9 cellular contexts compared by ENCODE assay signal in the genomic region with DNA sequence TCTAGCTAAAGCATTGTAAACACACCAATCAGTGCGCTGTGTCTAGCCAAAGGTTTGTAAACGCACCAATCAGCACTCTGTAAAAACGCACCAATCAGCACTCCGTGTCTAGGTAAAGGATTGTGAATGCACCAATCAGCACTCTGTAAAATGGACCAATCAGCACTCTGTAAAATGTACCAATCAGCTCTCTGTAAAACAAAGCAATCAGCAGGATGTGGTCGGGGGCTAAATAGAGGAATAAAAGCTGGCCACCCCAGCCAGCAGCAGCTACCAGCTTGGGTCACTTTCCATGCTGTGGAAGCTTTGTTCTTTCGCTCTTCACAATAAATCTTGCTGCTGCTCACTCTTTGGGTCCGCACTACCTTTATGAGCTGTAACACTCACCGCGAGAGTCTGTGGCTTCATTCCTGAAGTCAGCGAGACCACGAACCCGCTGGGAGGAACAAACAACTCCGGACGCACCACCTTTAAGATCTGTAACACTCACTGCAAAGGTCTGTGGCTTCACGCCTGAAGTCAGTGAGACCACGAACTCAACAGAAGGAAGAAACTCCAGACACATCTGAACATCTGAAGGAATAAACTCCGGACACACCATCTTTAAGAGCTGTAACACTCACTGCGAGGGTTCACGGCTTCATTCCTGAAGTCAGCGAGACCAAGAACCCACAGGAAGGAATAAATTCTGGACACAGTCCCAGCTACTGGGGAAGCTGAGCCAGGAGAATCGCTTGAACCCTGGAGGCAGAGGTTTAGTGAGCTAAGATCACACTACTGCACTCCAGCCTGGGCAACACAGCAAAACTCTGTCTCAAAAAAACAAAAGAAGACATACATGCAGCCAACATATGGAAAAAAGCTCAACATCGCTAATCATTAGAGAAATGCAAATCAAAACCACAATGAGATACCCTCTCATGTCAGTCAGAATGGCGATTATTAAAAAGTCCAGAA. TPM values are rescaled to one million over a fixed set of nuclear protein-coding genes. Genes with fewer than 3 reads are reported as not detected.
DNase-seq lines count a peak whose midpoint lies in the region; ATAC-seq and TF ChIP-seq lines count a peak whose summit lies in the region.
"Not testable (repeated sequence)": the region's sequence is repeated elsewhere in the genome, so short reads cannot be mapped to it uniquely, and the experiment has no call there.
"Had no signal": no experiment of that assay in that cellular context is flagged by ENCODE, and none has a peak within 500 bp of the region (broad histone marks: within the 10 kb centered on the region; RNA-seq: fewer than 3 reads in every experiment).

No MANE protein-coding gene starts in this region.

- not testable (repeated sequence) for H3K27ac ChIP-seq in CD4-positive, alpha-beta T cell (ENCODE audit: low read depth, low read length)

- not testable (repeated sequence) for H3K9me3 ChIP-seq in CD4-positive, alpha-beta T cell (ENCODE audit: control insufficient read depth, low read length)

- DNase-seq in CD4-positive, alpha-beta T cell: not testable (repeated sequence)
- peak; percentile 10 for DNase-seq in NCI-H1048 (lab: John Stamatoyannopoulos, UW)
- DNase-seq in activated CD4-positive, alpha-beta T cell treated with anti-CD3 and anti-CD28 coated beads, Interleukin-2, amount 10 ng/mL, durations not matched to agents 24 days and 14 days: peak; percentile 82
- DNase-seq in activated T-cell treated with anti-CD3 and anti-CD28 coated beads for 48 hours (ENCODE audit: low read depth): peak; percentile 13
- peak; percentile 20 for DNase-seq in activated gamma-delta T cell treated with Interleukin-2 at 50 U/mL for 16 hours
- peak; percentile 43 for DNase-seq in activated naive CD8-positive, alpha-beta T cell treated with anti-CD3 and anti-CD28 coated beads, Interleukin-2, amount 50 U/mL, for 24 hours
- DNase-seq in natural killer cell: peak; percentile 20

- not testable (repeated sequence) for H3K27me3 ChIP-seq in CD4-positive, alpha-beta T cell (ENCODE audit: control insufficient read depth, insufficient read depth, low read length)

- CTCF ChIA-PET in CD4-positive, alpha-beta T cell (lab: Charles Lee): not testable (repeated sequence)

- POLR2A ChIA-PET in CD4-positive, alpha-beta T cell (lab: Charles Lee): not testable (repeated sequence)

- not testable (repeated sequence) for H3K27me3 Mint-ChIP-seq in CD4-positive, alpha-beta T cell; activated CD4-positive, alpha-beta T cell treated with anti-CD3 and anti-CD28 coated beads, Interleukin-2, amount 10 ng/mL, durations not matched to agents 24 days and 14 days; activated naive CD8-positive, alpha-beta T cell treated with anti-CD3 and anti-CD28 coated beads, Interleukin-2, amount 50 U/mL, for 24 hours; natural killer cell (ENCODE audit: low read depth in 2 of 2); stimulated activated naive CD8-positive, alpha-beta T cell treated with anti-CD3 and anti-CD28 coated beads, Interleukin-15, Interleukin-2, amounts not matched to agents 100 ng/mL and 50 ng/mL, for 24 hours

- ATAC-seq in CD4-positive, alpha-beta T cell (ENCODE audit: poor library complexity); activated naive CD8-positive, alpha-beta T cell treated with anti-CD3 and anti-CD28 coated beads, Interleukin-2, amount 50 U/mL, for 24 hours: not testable (repeated sequence)
- peak in 2 of 3 donors; percentile 38 to 65 for ATAC-seq in natural killer cell

- H3K36me3 Mint-ChIP-seq in CD4-positive, alpha-beta T cell (ENCODE audit: low read depth); activated CD4-positive, alpha-beta T cell treated with anti-CD3 and anti-CD28 coated beads, Interleukin-2, amount 10 ng/mL, durations not matched to agents 24 days and 14 days (ENCODE audit: low read depth); activated naive CD8-positive, alpha-beta T cell treated with anti-CD3 and anti-CD28 coated beads, Interleukin-2, amount 50 U/mL, for 24 hours (ENCODE audit: low read depth); natural killer cell; stimulated activated naive CD8-positive, alpha-beta T cell treated with anti-CD3 and anti-CD28 coated beads, Interleukin-15, Interleukin-2, amounts not matched to agents 100 ng/mL and 50 ng/mL, for 24 hours (ENCODE audit: low read depth): not testable (repeated sequence)

- intact Hi-C loops in CD4-positive, alpha-beta T cell (cut with DNase I, micrococcal nuclease); natural killer cell (cut with micrococcal nuclease): not testable (repeated sequence)
- intact Hi-C loops in activated CD4-positive, alpha-beta T cell treated with anti-CD3 and anti-CD28 coated beads, Interleukin-2, amount 10 ng/mL, durations not matched to agents 24 days and 14 days (cut with micrococcal nuclease): loop anchor here (5.0 kb wide), 1 partner anchor 75 kb away; a partner anchor contains a TSS

- peak overlapping the region; percentile 23 for H3K4me3 Mint-ChIP-seq in CD4-positive, alpha-beta T cell
- H3K4me3 Mint-ChIP-seq in activated CD4-positive, alpha-beta T cell treated with anti-CD3 and anti-CD28 coated beads, Interleukin-2, amount 10 ng/mL, durations not matched to agents 24 days and 14 days: peak overlapping the region; percentile 57
- H3K4me3 Mint-ChIP-seq in activated naive CD8-positive, alpha-beta T cell treated with anti-CD3 and anti-CD28 coated beads, Interleukin-2, amount 50 U/mL, for 24 hours: peak overlapping the region; percentile 55
- peak overlapping the region; percentile 62 for H3K4me3 Mint-ChIP-seq in natural killer cell
- peak overlapping the region; percentile 44 for H3K4me3 Mint-ChIP-seq in stimulated activated naive CD8-positive, alpha-beta T cell treated with anti-CD3 and anti-CD28 coated beads, Interleukin-15, Interleukin-2, amounts not matched to agents 100 ng/mL and 50 ng/mL, for 24 hours

- not testable (repeated sequence) for TF ChIP-seq CTCF in CD4-positive, alpha-beta T cell (IDR thresholded peaks at IDR 0.05); natural killer cell (IDR thresholded peaks at IDR 0.05)

- H3K9me3 Mint-ChIP-seq in CD4-positive, alpha-beta T cell; activated CD4-positive, alpha-beta T cell treated with anti-CD3 and anti-CD28 coated beads, Interleukin-2, amount 10 ng/mL, durations not matched to agents 24 days and 14 days; activated naive CD8-positive, alpha-beta T cell treated with anti-CD3 and anti-CD28 coated beads, Interleukin-2, amount 50 U/mL, for 24 hours; natural killer cell; stimulated activated naive CD8-positive, alpha-beta T cell treated with anti-CD3 and anti-CD28 coated beads, Interleukin-15, Interleukin-2, amounts not matched to agents 100 ng/mL and 50 ng/mL, for 24 hours: not testable (repeated sequence)

- peak overlapping the region; percentile 62 for H3K27ac Mint-ChIP-seq in CD4-positive, alpha-beta T cell
- peak overlapping the region; percentile 38 for H3K27ac Mint-ChIP-seq in activated CD4-positive, alpha-beta T cell treated with anti-CD3 and anti-CD28 coated beads, Interleukin-2, amount 10 ng/mL, durations not matched to agents 24 days and 14 days
- H3K27ac Mint-ChIP-seq in activated naive CD8-positive, alpha-beta T cell treated with anti-CD3 and anti-CD28 coated beads, Interleukin-2, amount 50 U/mL, for 24 hours: peak overlapping the region; percentile 70
- peak overlapping the region; percentile 61 to 82 for H3K27ac Mint-ChIP-seq in natural killer cell
- H3K27ac Mint-ChIP-seq in stimulated activated naive CD8-positive, alpha-beta T cell treated with anti-CD3 and anti-CD28 coated beads, Interleukin-15, Interleukin-2, amounts not matched to agents 100 ng/mL and 50 ng/mL, for 24 hours: peak overlapping the region; percentile 59

- not testable (repeated sequence) for H3K4me1 Mint-ChIP-seq in CD4-positive, alpha-beta T cell (ENCODE audit: low read depth)
- H3K4me1 Mint-ChIP-seq in activated CD4-positive, alpha-beta T cell treated with anti-CD3 and anti-CD28 coated beads, Interleukin-2, amount 10 ng/mL, durations not matched to agents 24 days and 14 days: peaks cover 19% of the 10 kb centered on the region
- H3K4me1 Mint-ChIP-seq in activated naive CD8-positive, alpha-beta T cell treated with anti-CD3 and anti-CD28 coated beads, Interleukin-2, amount 50 U/mL, for 24 hours: peaks cover 25% of the 10 kb centered on the region
- H3K4me1 Mint-ChIP-seq in natural killer cell: peaks cover 20 to 26% of the 10 kb centered on the region in 2 donors
- H3K4me1 Mint-ChIP-seq in stimulated activated naive CD8-positive, alpha-beta T cell treated with anti-CD3 and anti-CD28 coated beads, Interleukin-15, Interleukin-2, amounts not matched to agents 100 ng/mL and 50 ng/mL, for 24 hours (ENCODE audit: low read depth): peaks cover 35% of the 10 kb centered on the region

RNA-seq across cellular contexts. Expression of a gene that starts 33.5 kb away (rescaled TPM):
- not detected for total RNA-seq in CD4-positive, alpha-beta T cell
- total RNA-seq in activated CD4-positive, alpha-beta T cell treated with anti-CD3 and anti-CD28 coated beads, Interleukin-2, amount 10 ng/mL, durations not matched to agents 24 days and 14 days: 0.07 TPM in 1 of 2 replicates, not detected in the other
- not detected for total RNA-seq in natural killer cell
- total RNA-seq: Caco-2 had no signal
